ENCODE assay signal across 8 cellular contexts in genomic region chr1:155983191-155984023, GRCh38. TPM values are rescaled to one million over a fixed set of nuclear protein-coding genes. Genes with fewer than 3 reads are reported as not detected.
A peak's percentile ranks its signal among the peaks of the same experiment; 100 is the strongest.
DNase-seq lines count a peak whose midpoint lies in the region; ATAC-seq and TF ChIP-seq lines count a peak whose summit lies in the region.

No MANE protein-coding gene starts in this region.

- no peak overlapping the region for H2AFZ ChIP-seq in ACC112 (ENCODE audit: low read length, unreplicated experiment)

- H3K4me1 Mint-ChIP-seq in central memory CD8-positive, alpha-beta T cell: peaks cover 54% of the 10 kb centered on the region
- peaks cover 39% of the 10 kb centered on the region for H3K4me1 Mint-ChIP-seq in activated T-helper 1 cell treated with anti-CD3 and anti-CD28 coated beads, Interleukin-12 subunit alpha, Interleukin-12 subunit beta, Interleukin-2, Interleukin-4 antibody, amounts not matched to agents 30 ng/mL and 10 ng/mL and 1 ng/mL, durations not matched to agents 14 hours and 24 hours and 36 hours (ENCODE audit: low read depth)

- H3K36me3 ChIP-seq in ACC112 (ENCODE audit: insufficient read depth, low read length) (no peaks in the 10 kb centered on the region), lower lobe of right lung (no peaks in the 10 kb centered on the region)

- peaks cover 43% of the 10 kb centered on the region for H3K79me2 ChIP-seq in ACC112 (ENCODE audit: control insufficient read depth, insufficient read depth, low read length, unreplicated experiment)

- H3K4me3 ChIP-seq in ACC112 (ENCODE audit: low read depth, low read length): peak overlapping the region; percentile 82
- H3K4me3 ChIP-seq in lower lobe of right lung: peak overlapping the region; percentile 5

- peak; percentile 62 for TF ChIP-seq POLR2A in GM18505 (IDR thresholded peaks at IDR 0.05; ENCODE audit: borderline replicate concordance, extremely low read depth, insufficient read depth, insufficient read length)

- no peak for ATAC-seq in GM18505 (IDR thresholded peaks at IDR 0.05; ENCODE audit: unreplicated experiment)
- ATAC-seq in central memory CD8-positive, alpha-beta T cell (replicated peaks; ENCODE audit: extremely low read depth, poor library complexity, severe bottlenecking): no peak
- ATAC-seq in lower lobe of right lung: no peak
- ATAC-seq in HG02884 (IDR thresholded peaks at IDR 0.05; ENCODE audit: unreplicated experiment): no peak
- ATAC-seq in HG03432 (IDR thresholded peaks at IDR 0.05; ENCODE audit: unreplicated experiment): no peak

- peak overlapping the region; percentile 72 for H3K27ac ChIP-seq in ACC112 (ENCODE audit: low read depth, low read length)
- peak overlapping the region; percentile 93 for H3K27ac ChIP-seq in lower lobe of right lung

- H3K4me1 ChIP-seq in ACC112 (ENCODE audit: control insufficient read depth, insufficient read depth, low read length, unreplicated experiment): peaks cover 48% of the 10 kb centered on the region
- H3K4me1 ChIP-seq in lower lobe of right lung: peaks cover 57% of the 10 kb centered on the region

- no peak for TF ChIP-seq CTCF in lower lobe of right lung (IDR thresholded peaks at IDR 0.05)

- no peak overlapping the region for H3K4me3 Mint-ChIP-seq in central memory CD8-positive, alpha-beta T cell
- no peak overlapping the region for H3K4me3 Mint-ChIP-seq in activated T-helper 1 cell treated with anti-CD3 and anti-CD28 coated beads, Interleukin-12 subunit alpha, Interleukin-12 subunit beta, Interleukin-2, Interleukin-4 antibody, amounts not matched to agents 30 ng/mL and 10 ng/mL and 1 ng/mL, durations not matched to agents 14 hours and 24 hours and 36 hours

- H3K9me3 ChIP-seq in lower lobe of right lung: no peaks in the 10 kb centered on the region

- H3K36me3 Mint-ChIP-seq in central memory CD8-positive, alpha-beta T cell (ENCODE audit: insufficient read depth): peaks cover 3% of the 10 kb centered on the region
- H3K36me3 Mint-ChIP-seq in activated T-helper 1 cell treated with anti-CD3 and anti-CD28 coated beads, Interleukin-12 subunit alpha, Interleukin-12 subunit beta, Interleukin-2, Interleukin-4 antibody, amounts not matched to agents 30 ng/mL and 10 ng/mL and 1 ng/mL, durations not matched to agents 14 hours and 24 hours and 36 hours (ENCODE audit: low read depth): peaks cover 7% of the 10 kb centered on the region

- H3K27me3 Mint-ChIP-seq in central memory CD8-positive, alpha-beta T cell: no peaks in the 10 kb centered on the region
- H3K27me3 Mint-ChIP-seq in activated T-helper 1 cell treated with anti-CD3 and anti-CD28 coated beads, Interleukin-12 subunit alpha, Interleukin-12 subunit beta, Interleukin-2, Interleukin-4 antibody, amounts not matched to agents 30 ng/mL and 10 ng/mL and 1 ng/mL, durations not matched to agents 14 hours and 24 hours and 36 hours (ENCODE audit: insufficient read depth): no peaks in the 10 kb centered on the region

- intact Hi-C loops in lower lobe of right lung (cut with DNase I): no loop called here
- intact Hi-C loops in activated T-helper 1 cell treated with anti-CD3 and anti-CD28 coated beads, Interleukin-12 subunit alpha, Interleukin-12 subunit beta, Interleukin-2, Interleukin-4 antibody, amounts not matched to agents 30 ng/mL and 10 ng/mL and 1 ng/mL, durations not matched to agents 14 hours and 24 hours and 36 hours (cut with micrococcal nuclease): no loop called here

- no peaks in the 10 kb centered on the region for H3K9me3 Mint-ChIP-seq in central memory CD8-positive, alpha-beta T cell
- no peaks in the 10 kb centered on the region for H3K9me3 Mint-ChIP-seq in activated T-helper 1 cell treated with anti-CD3 and anti-CD28 coated beads, Interleukin-12 subunit alpha, Interleukin-12 subunit beta, Interleukin-2, Interleukin-4 antibody, amounts not matched to agents 30 ng/mL and 10 ng/mL and 1 ng/mL, durations not matched to agents 14 hours and 24 hours and 36 hours

- peak overlapping the region; percentile 61 for H3K27ac Mint-ChIP-seq in central memory CD8-positive, alpha-beta T cell (ENCODE audit: low read depth)
- no peak overlapping the region for H3K27ac Mint-ChIP-seq in activated T-helper 1 cell treated with anti-CD3 and anti-CD28 coated beads, Interleukin-12 subunit alpha, Interleukin-12 subunit beta, Interleukin-2, Interleukin-4 antibody, amounts not matched to agents 30 ng/mL and 10 ng/mL and 1 ng/mL, durations not matched to agents 14 hours and 24 hours and 36 hours

- no peaks in the 10 kb centered on the region for H3K27me3 ChIP-seq in ACC112 (ENCODE audit: insufficient read depth, low read length)
- no peaks in the 10 kb centered on the region for H3K27me3 ChIP-seq in lower lobe of right lung (ENCODE audit: low read depth)

- DNase-seq in NCI-H526 (lab: John Stamatoyannopoulos, UW): peak; percentile 100
- DNase-seq in central memory CD8-positive, alpha-beta T cell (ENCODE audit: low spot score in 2 of 2): no peak
- no peak for DNase-seq in lower lobe of right lung
- no peak for DNase-seq in activated T-helper 1 cell treated with anti-CD3 and anti-CD28 coated beads, Interleukin-12 subunit alpha, Interleukin-12 subunit beta, Interleukin-2, Interleukin-4 antibody, amounts not matched to agents 30 ng/mL and 10 ng/mL and 1 ng/mL, durations not matched to agents 14 hours and 24 hours and 36 hours (ENCODE audit: low spot score)

RNA-seq across cellular contexts. Expression of gene ARHGEF2, which starts 5.1 kb away (rescaled TPM):
- 252 TPM for total RNA-seq in lower lobe of right lung
- total RNA-seq in activated T-helper 1 cell treated with anti-CD3 and anti-CD28 coated beads, Interleukin-12 subunit alpha, Interleukin-12 subunit beta, Interleukin-2, Interleukin-4 antibody, amounts not matched to agents 30 ng/mL and 10 ng/mL and 1 ng/mL, durations not matched to agents 14 hours and 24 hours and 36 hours: 221 and 222 TPM in 2 replicates

RNA-seq across cellular contexts. Expression of gene SSR2, which starts 37.3 kb away (rescaled TPM):
- 207 TPM for total RNA-seq in lower lobe of right lung
- total RNA-seq in activated T-helper 1 cell treated with anti-CD3 and anti-CD28 coated beads, Interleukin-12 subunit alpha, Interleukin-12 subunit beta, Interleukin-2, Interleukin-4 antibody, amounts not matched to agents 30 ng/mL and 10 ng/mL and 1 ng/mL, durations not matched to agents 14 hours and 24 hours and 36 hours: 195 TPM in 2 replicates

RNA-seq across cellular contexts. Expression of gene RXFP4, which starts 42.0 kb away (rescaled TPM):
- total RNA-seq in lower lobe of right lung: not detected
- 0.16 TPM in 1 of 2 replicates, not detected in the other for total RNA-seq in activated T-helper 1 cell treated with anti-CD3 and anti-CD28 coated beads, Interleukin-12 subunit alpha, Interleukin-12 subunit beta, Interleukin-2, Interleukin-4 antibody, amounts not matched to agents 30 ng/mL and 10 ng/mL and 1 ng/mL, durations not matched to agents 14 hours and 24 hours and 36 hours

RNA-seq across cellular contexts. Expression of gene KHDC4, which starts 49.2 kb away (rescaled TPM):
- total RNA-seq in lower lobe of right lung: 42.8 TPM
- total RNA-seq in activated T-helper 1 cell treated with anti-CD3 and anti-CD28 coated beads, Interleukin-12 subunit alpha, Interleukin-12 subunit beta, Interleukin-2, Interleukin-4 antibody, amounts not matched to agents 30 ng/mL and 10 ng/mL and 1 ng/mL, durations not matched to agents 14 hours and 24 hours and 36 hours: 80.1 and 81.8 TPM in 2 replicates

Comparison
In these comparisons a context has a peak if more than half of its experiments do, and no peak if none do; other contexts are left out.
1. DNase-seq: peak in NCI-H526 (2 of 2); none in central memory CD8-positive, alpha-beta T cell (0 of 2), lower lobe of right lung (single experiment) and activated T-helper 1 cell treated with anti-CD3 and anti-CD28 coated beads, Interleukin-12 subunit alpha, Interleukin-12 subunit beta, Interleukin-2, Interleukin-4 antibody, amounts not matched to agents 30 ng/mL and 10 ng/mL and 1 ng/mL, durations not matched to agents 14 hours and 24 hours and 36 hours (single experiment).